ENCODE assay signal across 7 cellular contexts in genomic region chr15:59160880-59161593, GRCh38. TPM values are rescaled to one million over a fixed set of nuclear protein-coding genes. Genes with fewer than 3 reads are reported as not detected.
DNase-seq lines count a peak whose midpoint lies in the region; ATAC-seq, FAIRE-seq and TF ChIP-seq lines count a peak whose summit lies in the region.

No MANE protein-coding gene starts in this region.

- H3K36me3 Mint-ChIP-seq in activated naive CD8-positive, alpha-beta T cell treated with anti-CD3 and anti-CD28 coated beads, Interleukin-2, amount 50 U/mL, for 24 hours (ENCODE audit: low read depth), result peaks cover 3% of the 10 kb centered on the region

- no peaks in the 10 kb centered on the region for H3K4me1 ChIP-seq in mucosa of descending colon (ENCODE audit: low read depth)

- H3K36me3 ChIP-seq in mucosa of descending colon (ENCODE audit: low read depth), result no peaks in the 10 kb centered on the region

- no peaks in the 10 kb centered on the region for H3K9me3 Mint-ChIP-seq in activated naive CD8-positive, alpha-beta T cell treated with anti-CD3 and anti-CD28 coated beads, Interleukin-2, amount 50 U/mL, for 24 hours

- peak; percentile 40 for FAIRE-seq in GM12891 (lab: Jason Lieb, UNC)

- H3K9me3 ChIP-seq in mucosa of descending colon, result no peaks in the 10 kb centered on the region

- TF ChIP-seq CTCF in mucosa of descending colon (IDR thresholded peaks at IDR 0.05), result no peak

- no peak overlapping the region for H3K4me3 ChIP-seq in mucosa of descending colon

- H3K27ac Mint-ChIP-seq in activated naive CD8-positive, alpha-beta T cell treated with anti-CD3 and anti-CD28 coated beads, Interleukin-2, amount 50 U/mL, for 24 hours, result no peak overlapping the region

- H3K4me1 Mint-ChIP-seq in activated naive CD8-positive, alpha-beta T cell treated with anti-CD3 and anti-CD28 coated beads, Interleukin-2, amount 50 U/mL, for 24 hours, result no peaks in the 10 kb centered on the region

- intact Hi-C loops in mucosa of descending colon (cut with DNase I, micrococcal nuclease), result no loop called here

- peak; percentile 46 for ATAC-seq in activated naive CD8-positive, alpha-beta T cell treated with anti-CD3 and anti-CD28 coated beads, Interleukin-2, amount 50 U/mL, for 24 hours
- ATAC-seq in mucosa of descending colon (peak; percentile 44), GM18873 (IDR thresholded peaks at IDR 0.05; ENCODE audit: low FRiP score, unreplicated experiment) (no peak), GM19351 (IDR thresholded peaks at IDR 0.05; ENCODE audit: unreplicated experiment) (no peak)

- no peak overlapping the region for H3K4me3 Mint-ChIP-seq in activated naive CD8-positive, alpha-beta T cell treated with anti-CD3 and anti-CD28 coated beads, Interleukin-2, amount 50 U/mL, for 24 hours

- DNase-seq in GM12891 (ENCODE audit: insufficient read length, low spot score) (no peak), NCI-H2107 (lab: John Stamatoyannopoulos, UW) (peak; percentile 39), mucosa of descending colon (no peak), mesenteric fat pad (ENCODE audit: low spot score) (no peak)
- DNase-seq in activated naive CD8-positive, alpha-beta T cell treated with anti-CD3 and anti-CD28 coated beads, Interleukin-2, amount 50 U/mL, for 24 hours, result peak; percentile 16

- no peaks in the 10 kb centered on the region for H3K27me3 Mint-ChIP-seq in activated naive CD8-positive, alpha-beta T cell treated with anti-CD3 and anti-CD28 coated beads, Interleukin-2, amount 50 U/mL, for 24 hours

- TF ChIP-seq POLR2A in GM12891 (IDR thresholded peaks at IDR 0.05; ENCODE audit: low read depth, low read length), result no peak

TF ChIP-seq in GM12891, 5 proteins besides CTCF, POLR2A, EP300 and RAD21:
- TF ChIP-seq POLR2AphosphoS5 (IDR thresholded peaks at IDR 0.05; ENCODE audit: low read depth, low read length), result 0 out of 2 replicates have a peak, but pooled peaks have one; percentile 19
- no peak for TF ChIP-seq PAX5 (IDR thresholded peaks at IDR 0.05; ENCODE audit: insufficient read depth, low read length, severe bottlenecking)

RNA-seq across cellular contexts. Expression of gene LDHAL6B, which starts 45.6 kb away (rescaled TPM):
- polyA plus RNA-seq in GM12891 (2012; ENCODE audit: low read depth, missing spikeins), result 0.30 TPM
- total RNA-seq in mucosa of descending colon (not detected), mesenteric fat pad (not detected)

RNA-seq across cellular contexts. Expression of gene CCNB2, which starts 56.1 kb away (rescaled TPM):
- polyA plus RNA-seq in GM12891 (2012; ENCODE audit: low read depth, missing spikeins), result 56.7 TPM
- total RNA-seq in mucosa of descending colon, result 10 to 100 TPM in 1 of 3 donors, 1 to 10 TPM in 2; 3.0 to 29.3 (median 8.7) TPM
- total RNA-seq in mesenteric fat pad, result 0.67 TPM

Comparison
In these comparisons a context has a peak if more than half of its experiments do, and no peak if none do; other contexts are left out.
1. DNase-seq: peak in NCI-H2107 (single experiment) and activated naive CD8-positive, alpha-beta T cell treated with anti-CD3 and anti-CD28 coated beads, Interleukin-2, amount 50 U/mL, for 24 hours (single experiment); none in GM12891 (single experiment), mucosa of descending colon (0 of 3) and mesenteric fat pad (single experiment).
2. ATAC-seq: peak in activated naive CD8-positive, alpha-beta T cell treated with anti-CD3 and anti-CD28 coated beads, Interleukin-2, amount 50 U/mL, for 24 hours (single experiment) and mucosa of descending colon (single experiment); none in GM18873 (single experiment) and GM19351 (single experiment).